15 cellular contexts compared by ENCODE assay signal in genomic region chr4:153297116-153297515, GRCh38. TPM values are rescaled to one million over a fixed set of nuclear protein-coding genes. Genes with fewer than 3 reads are reported as not detected.
DNase-seq lines count a peak whose midpoint lies in the region; ATAC-seq and TF ChIP-seq lines count a peak whose summit lies in the region.
"Had no signal": no experiment of that assay in that cellular context is flagged by ENCODE, and none has a peak within 500 bp of the region (broad histone marks: within the 10 kb centered on the region; RNA-seq: fewer than 3 reads in every experiment).

No MANE protein-coding gene starts in this region.

- H3K4me2 ChIP-seq in mammary epithelial cell (ENCODE audit: insufficient read depth, low read depth, low read length), result peak overlapping the region; percentile 50
- peak overlapping the region; percentile 13 for H3K4me2 ChIP-seq in fibroblast of lung (ENCODE audit: extremely low read depth, insufficient read depth, low read length)

- H3K9me3 ChIP-seq in mammary epithelial cell (replicated peaks; ENCODE audit: insufficient read depth, low read length), result no peaks in the 10 kb centered on the region
- no peaks in the 10 kb centered on the region for H3K9me3 ChIP-seq in fibroblast of lung (ENCODE audit: control insufficient read depth, insufficient read depth, low read depth, low read length)
- H3K9me3 ChIP-seq in upper lobe of left lung, result peaks cover 0 to 6% (median 3%) of the 10 kb centered on the region in 4 donors

- H3K36me3 ChIP-seq in mammary epithelial cell (ENCODE audit: insufficient read depth, low read length) (no peaks in the 10 kb centered on the region), fibroblast of lung (ENCODE audit: control insufficient read depth, insufficient read depth, low read length) (peaks cover 8% of the 10 kb centered on the region), upper lobe of left lung (peaks cover 0 to 23% (median 0%) of the 10 kb centered on the region in 4 donors)

- H4K20me1 ChIP-seq in mammary epithelial cell (ENCODE audit: insufficient read depth, low read length), result no peaks in the 10 kb centered on the region
- H4K20me1 ChIP-seq in fibroblast of lung (ENCODE audit: control insufficient read depth, extremely low read depth, insufficient read depth, low read length), result no peaks in the 10 kb centered on the region

- CTCF ChIA-PET in mammary epithelial cell (lab: Charles Lee; ENCODE audit: low non-redundant PET), result no interaction called here

- H3K27ac ChIP-seq in mammary epithelial cell (ENCODE audit: insufficient read depth, low read depth, low read length), result no peak overlapping the region
- no peak overlapping the region for H3K27ac ChIP-seq in fibroblast of lung (ENCODE audit: insufficient read depth, low read length)
- H3K27ac ChIP-seq in upper lobe of left lung, result no peak overlapping the region

- no peak for TF ChIP-seq CTCF in mammary epithelial cell (conservative IDR thresholded peaks at IDR 0.05 in 1 of 2, IDR thresholded peaks at IDR 0.05 in 1 of 2; ENCODE audit: extremely low read depth in 1 of 2, insufficient read depth in 1 of 2, low read depth in 1 of 2, low read length in 2 of 2)
- TF ChIP-seq CTCF in fibroblast of lung (conservative IDR thresholded peaks at IDR 0.05 in 1 of 2, IDR thresholded peaks at IDR 0.05 in 1 of 2; ENCODE audit: low read depth in 1 of 2, low read length in 2 of 2), result no peak
- TF ChIP-seq CTCF in nephron progenitor cell (IDR thresholded peaks at IDR 0.05), result no peak
- TF ChIP-seq CTCF in upper lobe of left lung (IDR thresholded peaks at IDR 0.05), result no peak

- peak overlapping the region; percentile 70 for H2AFZ ChIP-seq in mammary epithelial cell (ENCODE audit: low read depth, low read length)
- H2AFZ ChIP-seq in fibroblast of lung (ENCODE audit: low read length), result no peak overlapping the region

- H3K79me2 ChIP-seq in mammary epithelial cell (ENCODE audit: insufficient read depth, low read length), result no peaks in the 10 kb centered on the region
- H3K79me2 ChIP-seq in fibroblast of lung (ENCODE audit: control insufficient read depth, insufficient read depth, low read length), result no peaks in the 10 kb centered on the region

- H3K4me3 Mint-ChIP-seq in nephron progenitor cell, result no peak overlapping the region
- H3K4me3 Mint-ChIP-seq: IgD-negative memory B cell had no signal

- intact Hi-C loops in mammary epithelial cell (cut with micrococcal nuclease), result no loop called here

- DNase-seq in mammary epithelial cell (no peak), fibroblast of lung (ENCODE audit: low read depth in 2 of 2) (no peak), nephron progenitor cell (no peak), upper lobe of left lung (peak; percentile 16 to 32), epidermal melanocyte (ENCODE audit: insufficient read length, low spot score) (no peak)
- DNase-seq: AML-193, Caco-2, MV-4-11, NCI-H1417 treated with DMSO at 0.1 percent for 48 hours, NCI-H2029 treated with DMSO at 0.1 percent for 48 hours, NCI-H510A, NCI-H82 had no signal

- in situ Hi-C loops in mammary epithelial cell (cut with MboI; ENCODE audit: low sequenced_read_pairs in 2 of 2), result no loop called here

- H3K4me3 ChIP-seq in mammary epithelial cell (replicated peaks in 1 of 3; ENCODE audit: insufficient read depth in 1 of 3, low read depth in 2 of 3, low read length in 3 of 3) (no peak overlapping the region), fibroblast of lung (replicated peaks in 1 of 4; ENCODE audit: control extremely low read depth in 1 of 4, insufficient read depth in 1 of 4, low read depth in 3 of 4, low read length in 4 of 4) (no peak overlapping the region), upper lobe of left lung (no peak overlapping the region)

- peaks cover 94% of the 10 kb centered on the region for H3K36me3 Mint-ChIP-seq in nephron progenitor cell (ENCODE audit: low read depth)

- dilution Hi-C loops in mammary epithelial cell (cut with HindIII; ENCODE audit: low sequenced_read_pairs), result no loop called here

- H3K4me1 ChIP-seq in mammary epithelial cell (ENCODE audit: insufficient read depth, low read length), result peaks cover 36% of the 10 kb centered on the region
- H3K4me1 ChIP-seq in fibroblast of lung (ENCODE audit: control insufficient read depth, extremely low read depth, insufficient read depth, low read length), result peaks cover 18% of the 10 kb centered on the region
- H3K4me1 ChIP-seq in upper lobe of left lung, result peaks cover 0 to 12% (median 6%) of the 10 kb centered on the region in 4 donors
- H3K4me1 ChIP-seq: Caco-2 had no signal

- no peaks in the 10 kb centered on the region for H3K27me3 ChIP-seq in mammary epithelial cell (ENCODE audit: insufficient read depth, low read length)
- no peaks in the 10 kb centered on the region for H3K27me3 ChIP-seq in fibroblast of lung (ENCODE audit: control insufficient read depth, insufficient read depth, low read length)
- H3K27me3 ChIP-seq in upper lobe of left lung, result no peaks in the 10 kb centered on the region

- no peak for TF ChIP-seq POLR2A in upper lobe of left lung (IDR thresholded peaks at IDR 0.05)

- H3K4me1 Mint-ChIP-seq in nephron progenitor cell, result peaks cover 25% of the 10 kb centered on the region
- H3K4me1 Mint-ChIP-seq: IgD-negative memory B cell had no signal

- H3K9ac ChIP-seq in mammary epithelial cell (ENCODE audit: insufficient read depth, low read length), result no peak overlapping the region
- no peak overlapping the region for H3K9ac ChIP-seq in fibroblast of lung (ENCODE audit: insufficient read depth, low read length)

- H3K9me3 Mint-ChIP-seq in nephron progenitor cell, result peaks cover 42% of the 10 kb centered on the region

- peaks cover 4% of the 10 kb centered on the region for H3K27me3 Mint-ChIP-seq in nephron progenitor cell (ENCODE audit: low read depth, poor library complexity)

- BruUV-seq in mammary epithelial cell (replicated peaks; lab: Mats Ljungman, UMichigan), result no TSS peak

- no peak for TF ChIP-seq EP300 in upper lobe of left lung (IDR thresholded peaks at IDR 0.05)

- H3K27ac Mint-ChIP-seq in nephron progenitor cell, result peak overlapping the region; percentile 8

- ATAC-seq in upper lobe of left lung (ENCODE audit: low FRiP score in 2 of 2), result no peak
- ATAC-seq in HG03139 (IDR thresholded peaks at IDR 0.05; ENCODE audit: unreplicated experiment), result no peak
- no peak for ATAC-seq in GM21528 (IDR thresholded peaks at IDR 0.05; ENCODE audit: low FRiP score, unreplicated experiment)

- WGBS in mammary epithelial cell (ENCODE audit: low coverage, missing lambda C conversion rate), result 13% methylated on average over 8 of the region's 8 CpGs
- 71 to 86% methylated on average over 8 of the region's 8 CpGs for WGBS in upper lobe of left lung, 2 donors

RNA-seq across cellular contexts. Expression of gene MND1, which starts 47.4 kb away (rescaled TPM):
- total RNA-seq in mammary epithelial cell (10 to 100 TPM in 1 of 2 donors, under 1 TPM in 1; 0.83 to 10.4 TPM), fibroblast of lung (1.0 and 5.8 TPM in 2 replicates), upper lobe of left lung (1 to 10 TPM in 4 of 6 donors, not detected in 2; 1.2 to 3.2 (median 1.3) TPM)
- polyA plus RNA-seq in mammary epithelial cell (4.5 TPM), fibroblast of lung (2.2 and 7.8 TPM in 2 replicates)
- polyA minus RNA-seq in mammary epithelial cell (16.8 TPM), fibroblast of lung (ENCODE audit: low replicate concordance) (not detected in 2 replicates)
- 2.0 and 7.7 TPM in 2 replicates for polyA plus RNA-seq in fibroblast of lung (2012)
- polyA plus RNA-seq: IgD-negative memory B cell had no signal

Comparison
In these comparisons a context has a peak if more than half of its experiments do, and no peak if none do; other contexts are left out.
1. DNase-seq: peak in upper lobe of left lung (2 of 2); none in mammary epithelial cell (single experiment), fibroblast of lung (0 of 2), nephron progenitor cell (single experiment) and epidermal melanocyte (single experiment).